2 cellular contexts compared by ENCODE assay signal in the genomic region with DNA sequence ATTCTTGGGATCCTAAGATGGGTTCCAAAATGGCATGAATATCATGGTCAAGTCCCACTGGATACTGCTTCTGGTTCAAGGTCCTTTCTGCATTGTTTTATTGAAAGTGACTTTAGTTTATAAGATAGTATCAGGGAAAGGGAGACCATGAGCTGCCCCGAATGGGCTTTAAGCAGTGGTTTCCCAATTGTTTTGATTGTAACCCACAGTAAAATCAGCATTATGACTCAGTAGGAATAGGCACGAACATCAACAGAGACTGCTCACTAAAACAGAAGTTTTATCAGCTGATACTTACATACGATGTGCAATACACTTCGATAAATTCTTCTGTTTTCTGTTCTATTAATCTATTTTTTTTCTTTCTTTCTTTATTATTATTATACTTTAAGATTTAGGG. TPM values are rescaled to one million over a fixed set of nuclear protein-coding genes. Genes with fewer than 3 reads are reported as not detected.
"Had no signal": no experiment of that assay in that cellular context is flagged by ENCODE, and none has a peak within 500 bp of the region (broad histone marks: within the 10 kb centered on the region; RNA-seq: fewer than 3 reads in every experiment).

No MANE protein-coding gene starts in this region.

RNA-seq across cellular contexts. Expression of gene ZNF112, which starts 32.8 kb away (rescaled TPM):
- total RNA-seq: activated T-helper 17 cell treated with anti-CD3 and anti-CD28 coated beads, Interleukin-2, amount 50 U/mL, for 72 hours; T-helper 2 cell treated with Interferon-gamma antibody and Interleukin-4, amounts not matched to agents 100 ng/mL and 5 ng/mL, for 36 hours had no signal
